ENCODE assay signal across 41 cellular contexts in genomic region chr2:228164718-228165117, GRCh38. TPM values are rescaled to one million over a fixed set of nuclear protein-coding genes. Genes with fewer than 3 reads are reported as not detected.
"Had no signal": no experiment of that assay in that cellular context is flagged by ENCODE, and none has a peak within 500 bp of the region (broad histone marks: within the 10 kb centered on the region; RNA-seq: fewer than 3 reads in every experiment).

No MANE protein-coding gene starts in this region.

- H3K9ac ChIP-seq: KMS-11 had no signal

- H3K36me3 ChIP-seq: MG63 had no signal

- H3K27ac ChIP-seq: KMS-11 had no signal

- H3K4me3 ChIP-seq: MG63 had no signal

- H3K27me3 ChIP-seq: MG63 had no signal

- DNase-seq: Karpas-422, Kasumi-1, KG1, MG63, MM.1S, MV-4-11, NCI-H1048, NCI-H1092, NCI-H1092 treated with DMSO at 0.1 percent for 48 hours, NCI-H1105, NCI-H1105 treated with DMSO at 0.1 percent for 48 hours, NCI-H1417, NCI-H1417 treated with DMSO at 0.1 percent for 48 hours, NCI-H1436, NCI-H1436 treated with DMSO at 0.1 percent for 48 hours, NCI-H146, NCI-H1694, NCI-H1694 treated with DMSO at 0.1 percent for 48 hours, NCI-H187, NCI-H187 treated with DMSO at 0.1 percent for 48 hours, NCI-H1930, NCI-H2029, NCI-H2029 treated with DMSO at 0.1 percent for 48 hours, NCI-H2081, NCI-H2081 treated with DMSO at 0.1 percent for 48 hours, NCI-H2107, NCI-H2171, NCI-H2171 treated with DMSO at 0.1 percent for 48 hours, NCI-H2227 treated with DMSO at 0.1 percent for 48 hours, NCI-H226, NCI-H345, NCI-H446, NCI-H446 treated with DMSO at 0.1 percent for 48 hours, NCI-H510A, NCI-H510A treated with DMSO at 0.1 percent for 48 hours, NCI-H524 had no signal

- H3K9me3 ChIP-seq: MG63 had no signal

- H3K4me2 ChIP-seq: KMS-11 had no signal

RNA-seq across cellular contexts. Expression of gene SPHKAP, which starts 16.8 kb away (rescaled TPM):
- total RNA-seq: LHCN-M2, M059J, MCF 10A, NCI-H460 had no signal
